ENCODE assay signal across 8 cellular contexts in genomic region chr19:14519860-14520407, GRCh38. TPM values are rescaled to one million over a fixed set of nuclear protein-coding genes. Genes with fewer than 3 reads are reported as not detected.
A peak's percentile ranks its signal among the peaks of the same experiment; 100 is the strongest.
DNase-seq lines count a peak whose midpoint lies in the region; ATAC-seq lines count a peak whose summit lies in the region.

No MANE protein-coding gene starts in this region.

- ATAC-seq in central memory CD8-positive, alpha-beta T cell (replicated peaks; ENCODE audit: extremely low read depth, poor library complexity, severe bottlenecking): no peak
- no peak for ATAC-seq in naive thymus-derived CD8-positive, alpha-beta T cell
- ATAC-seq in GM21825 (IDR thresholded peaks at IDR 0.05; ENCODE audit: unreplicated experiment): no peak

- no peaks in the 10 kb centered on the region for H3K9me3 Mint-ChIP-seq in central memory CD8-positive, alpha-beta T cell
- H3K9me3 Mint-ChIP-seq in naive thymus-derived CD8-positive, alpha-beta T cell: peaks cover 0 to 3% (median 0%) of the 10 kb centered on the region in 9 donors

- no peak overlapping the region for H3K9ac ChIP-seq in BLaER1

- H3K36me3 Mint-ChIP-seq in central memory CD8-positive, alpha-beta T cell (ENCODE audit: insufficient read depth): peaks cover 59% of the 10 kb centered on the region
- H3K36me3 Mint-ChIP-seq in naive thymus-derived CD8-positive, alpha-beta T cell: peaks cover 11 to 28% (median 20%) of the 10 kb centered on the region in 3 donors

- peaks cover 20% of the 10 kb centered on the region for H3K36me3 ChIP-seq in BLaER1

- H3K4me3 ChIP-seq in BLaER1: no peak overlapping the region

- peak; percentile 98 for DNase-seq in M059J (ENCODE audit: low read depth)
- no peak for DNase-seq in central memory CD8-positive, alpha-beta T cell (ENCODE audit: low spot score in 2 of 2)
- DNase-seq in naive thymus-derived CD8-positive, alpha-beta T cell: no peak
- DNase-seq in NCI-H1694 (lab: John Stamatoyannopoulos, UW): no peak
- DNase-seq in NCI-H82 treated with DMSO at 0.1 percent for 48 hours (lab: John Stamatoyannopoulos, UW; ENCODE audit: unreplicated experiment): no peak
- DNase-seq in NCI-H510A treated with DMSO at 0.1 percent for 48 hours (lab: John Stamatoyannopoulos, UW): no peak

- no peaks in the 10 kb centered on the region for H3K27me3 ChIP-seq in BLaER1

- H3K9me3 ChIP-seq in BLaER1: no peaks in the 10 kb centered on the region

- peak overlapping the region; percentile 100 for H3K27ac Mint-ChIP-seq in central memory CD8-positive, alpha-beta T cell (ENCODE audit: low read depth)
- H3K27ac Mint-ChIP-seq in naive thymus-derived CD8-positive, alpha-beta T cell: peak overlapping the region; percentile 91 to 99 (median 99)

- peaks cover 64% of the 10 kb centered on the region for H3K4me1 ChIP-seq in BLaER1

- POLR2A ChIA-PET in naive thymus-derived CD8-positive, alpha-beta T cell (lab: Charles Lee): interaction anchor here (1.3 to 13.2 kb wide), 7 partner anchors 12 to 138 kb away, joined by 4 to 609 read pairs (median 13); partner anchors contain the start of genes ADGRE5, GIPC1 and TECR

- H4K20me1 ChIP-seq in BLaER1: peaks cover 32% of the 10 kb centered on the region

- H3K4me2 ChIP-seq in BLaER1: peak overlapping the region; percentile 83

- peak overlapping the region; percentile 64 for H3K4me3 Mint-ChIP-seq in central memory CD8-positive, alpha-beta T cell
- H3K4me3 Mint-ChIP-seq in naive thymus-derived CD8-positive, alpha-beta T cell: peak overlapping the region; percentile 9 to 99 (median 80)

- H3K27ac ChIP-seq in BLaER1: peak overlapping the region; percentile 60

- peaks cover 56% of the 10 kb centered on the region for H3K4me1 Mint-ChIP-seq in central memory CD8-positive, alpha-beta T cell
- H3K4me1 Mint-ChIP-seq in naive thymus-derived CD8-positive, alpha-beta T cell: peaks cover 36 to 75% (median 74%) of the 10 kb centered on the region in 4 donors

- no peaks in the 10 kb centered on the region for H3K27me3 Mint-ChIP-seq in central memory CD8-positive, alpha-beta T cell
- no peaks in the 10 kb centered on the region for H3K27me3 Mint-ChIP-seq in naive thymus-derived CD8-positive, alpha-beta T cell

RNA-seq across cellular contexts. Expression of gene DNAJB1, which starts 1.7 kb away (rescaled TPM):
- 114 and 138 TPM in 2 replicates for total RNA-seq in M059J (2014; rRNA removed; shearing (Covaris generic))
- 100 to 1,000 TPM; 165 to 171 TPM for total RNA-seq in naive thymus-derived CD8-positive, alpha-beta T cell
- 100 to 1,000 TPM; 205 to 348 (median 344) TPM for polyA plus RNA-seq in naive thymus-derived CD8-positive, alpha-beta T cell

RNA-seq across cellular contexts. Expression of gene TECR, which starts 9.5 kb away (rescaled TPM):
- total RNA-seq in M059J (2014; rRNA removed; shearing (Covaris generic)): 126 and 160 TPM in 2 replicates
- 100 to 1,000 TPM; 179 to 182 TPM for total RNA-seq in naive thymus-derived CD8-positive, alpha-beta T cell
- 100 to 1,000 TPM; 193 to 300 (median 261) TPM for polyA plus RNA-seq in naive thymus-derived CD8-positive, alpha-beta T cell

RNA-seq across cellular contexts. Expression of gene GIPC1, which starts 24.0 kb away (rescaled TPM):
- total RNA-seq in M059J (2014; rRNA removed; shearing (Covaris generic)): 43.5 and 114 TPM in 2 replicates
- total RNA-seq in naive thymus-derived CD8-positive, alpha-beta T cell: 10 to 100 TPM; 19.9 to 23.0 TPM
- polyA plus RNA-seq in naive thymus-derived CD8-positive, alpha-beta T cell: 10 to 100 TPM; 32.2 to 35.0 (median 33.5) TPM

RNA-seq across cellular contexts. Expression of gene PTGER1, which starts 44.8 kb away (rescaled TPM):
- 0.12 TPM in 1 of 2 replicates, not detected in the other for total RNA-seq in M059J (2014; rRNA removed; shearing (Covaris generic))
- total RNA-seq in naive thymus-derived CD8-positive, alpha-beta T cell: not detected
- polyA plus RNA-seq in naive thymus-derived CD8-positive, alpha-beta T cell: not detected

RNA-seq across cellular contexts. Expression of gene NDUFB7, which starts 51.9 kb away (rescaled TPM):
- 292 and 321 TPM in 2 replicates for total RNA-seq in M059J (2014; rRNA removed; shearing (Covaris generic))
- total RNA-seq in naive thymus-derived CD8-positive, alpha-beta T cell: 10 to 100 TPM; 61.6 to 64.6 TPM
- 100 to 1,000 TPM; 209 to 236 (median 230) TPM for polyA plus RNA-seq in naive thymus-derived CD8-positive, alpha-beta T cell
